ENCODE assay signal across 8 cellular contexts in the genomic region with DNA sequence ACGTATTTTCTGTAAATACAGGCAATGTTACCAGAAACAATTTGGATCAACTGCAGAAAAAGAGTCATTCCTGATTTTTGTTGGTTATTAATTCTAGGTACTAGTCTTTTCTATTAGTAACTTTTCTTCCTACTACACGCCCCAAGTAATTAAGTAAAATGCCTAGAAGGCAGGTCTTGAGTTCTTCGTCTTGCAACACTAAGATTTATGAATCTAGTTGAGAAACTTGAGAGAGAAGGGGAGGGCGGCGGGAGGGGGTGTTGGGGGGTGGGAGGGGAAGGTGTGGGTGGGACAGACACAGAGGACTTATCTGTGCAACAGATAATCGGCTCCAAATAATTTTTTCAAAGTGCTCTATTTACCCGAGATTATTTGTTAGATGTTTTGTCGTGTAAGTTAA. TPM values are rescaled to one million over a fixed set of nuclear protein-coding genes. Genes with fewer than 3 reads are reported as not detected.
DNase-seq lines count a peak whose midpoint lies in the region; ATAC-seq and TF ChIP-seq lines count a peak whose summit lies in the region.

No MANE protein-coding gene starts in this region.

- no peak for TF ChIP-seq RAD21 in SK-N-SH (IDR thresholded peaks at IDR 0.05; ENCODE audit: low read length)

- H3K36me3 ChIP-seq in SK-N-SH (replicated peaks in 1 of 2; ENCODE audit: control insufficient read depth in 1 of 2, insufficient read depth in 2 of 2, low read length in 1 of 2) (peaks cover 30 to 32% of the 10 kb centered on the region in 2 experiments), hepatocyte (replicated peaks; ENCODE audit: insufficient read depth, low read depth) (no peaks in the 10 kb centered on the region), stomach smooth muscle (ENCODE audit: control insufficient read depth in 2 of 2, insufficient read depth in 2 of 2, low read length in 2 of 2) (peaks cover 0 to 5% of the 10 kb centered on the region in 2 donors)

- H3K9me3 ChIP-seq in SK-N-SH, result no peaks in the 10 kb centered on the region
- no peaks in the 10 kb centered on the region for H3K9me3 ChIP-seq in hepatocyte (ENCODE audit: low read depth)
- no peaks in the 10 kb centered on the region for H3K9me3 ChIP-seq in stomach smooth muscle (ENCODE audit: control insufficient read depth in 2 of 2, low read length in 2 of 2)

- peak overlapping the region; percentile 72; the same call in 1 of the 2 replicates for H2AFZ ChIP-seq in SK-N-SH (ENCODE audit: low read depth)
- no peak overlapping the region for H2AFZ ChIP-seq in hepatocyte

- H3K9me2 ChIP-seq in SK-N-SH (no peaks in the 10 kb centered on the region), hepatocyte (replicated peaks; ENCODE audit: insufficient read depth) (no peaks in the 10 kb centered on the region)

- H3K9ac ChIP-seq in SK-N-SH (peak overlapping the region; percentile 88; the same call in 1 of the 2 replicates), stomach smooth muscle (ENCODE audit: low read length in 2 of 2) (no peak overlapping the region)

- peak overlapping the region; percentile 74 to 81 for H3K4me3 ChIP-seq in SK-N-SH (ENCODE audit: low read depth in 2 of 2, low read length in 1 of 2)
- peak overlapping the region; percentile 66 for H3K4me3 ChIP-seq in hepatocyte
- peak overlapping the region; percentile 76 to 81 for H3K4me3 ChIP-seq in stomach smooth muscle (ENCODE audit: low read length in 2 of 2)

- peaks cover 45% of the 10 kb centered on the region for H3K79me2 ChIP-seq in SK-N-SH (ENCODE audit: insufficient read depth)
- peaks cover 41% of the 10 kb centered on the region for H3K79me2 ChIP-seq in hepatocyte

- H3K4me1 ChIP-seq in SK-N-SH (ENCODE audit: control insufficient read depth in 1 of 2, insufficient read depth in 2 of 2, low read depth in 1 of 2, low read length in 1 of 2) (peaks cover 0 to 5% of the 10 kb centered on the region in 2 experiments; a peak in 2 of 4 replicates), hepatocyte (ENCODE audit: insufficient read depth) (no peaks in the 10 kb centered on the region), stomach smooth muscle (ENCODE audit: control insufficient read depth, insufficient read depth, low read length) (no peaks in the 10 kb centered on the region)

- peaks cover 10% of the 10 kb centered on the region for H3F3A ChIP-seq in SK-N-SH (replicated peaks; ENCODE audit: insufficient read depth)

- WGBS in SK-N-SH (ENCODE audit: low lambda C conversion rate), result 24% methylated on average over 8 of the region's 8 CpGs
- WGBS in hepatocyte (ENCODE audit: low lambda C conversion rate, missing lambda C conversion rate), result 20% methylated on average over 8 of the region's 8 CpGs

- no peak for TF ChIP-seq EP300 in SK-N-SH (IDR thresholded peaks at IDR 0.05; ENCODE audit: borderline replicate concordance in 1 of 2, low read depth in 1 of 2, low read length in 1 of 2)

- no peak for ATAC-seq in SK-N-SH treated with all-trans-retinoic acid at 6 μM for 48 hours
- ATAC-seq in sciatic nerve, result no peak
- no peak for ATAC-seq in GM18519 (IDR thresholded peaks at IDR 0.05; ENCODE audit: low FRiP score, unreplicated experiment)

- CTCF ChIA-PET in SK-N-SH (lab: Yijun Ruan, JAX), result interaction anchor here (1.4 kb wide), 1 partner anchor 375 kb away, joined by 3 read pairs; no protein-coding TSS in a partner anchor

- H3K4me2 ChIP-seq in SK-N-SH (peak overlapping the region; percentile 92), hepatocyte (peak overlapping the region; percentile 74)

- DNase-seq in SK-N-SH (no peak), hepatocyte (ENCODE audit: low spot score) (no peak), NCI-H69 (lab: John Stamatoyannopoulos, UW) (no peak), sciatic nerve (ENCODE audit: low spot score) (no peak)

- intact Hi-C loops in sciatic nerve (cut with DNase I), result no loop called here

- H4K20me1 ChIP-seq in SK-N-SH (ENCODE audit: insufficient read depth), result peaks cover 9% of the 10 kb centered on the region; the same call in 1 of the 2 replicates
- H4K20me1 ChIP-seq in hepatocyte (ENCODE audit: insufficient read depth, poor library complexity, severe bottlenecking), result peaks cover 15% of the 10 kb centered on the region

- POLR2A ChIA-PET in SK-N-SH (lab: Yijun Ruan, JAX), result no interaction called here

- peak overlapping the region in 1 of 2 experiments; percentile 79; a peak in 3 of 4 replicates for H3K27ac ChIP-seq in SK-N-SH (ENCODE audit: low read depth in 2 of 2, low read length in 1 of 2)
- H3K27ac ChIP-seq in VCaP, result peak overlapping the region; percentile 90
- H3K27ac ChIP-seq in hepatocyte, result peak overlapping the region; percentile 99
- H3K27ac ChIP-seq in stomach smooth muscle (ENCODE audit: low read length), result no peak overlapping the region

- no peak for TF ChIP-seq CTCF in SK-N-SH (IDR thresholded peaks at IDR 0.05)
- no peak for TF ChIP-seq CTCF in VCaP (conservative IDR thresholded peaks at IDR 0.05)
- TF ChIP-seq CTCF in hepatocyte (IDR thresholded peaks at IDR 0.05; ENCODE audit: poor library complexity), result no peak

- H3K27me3 ChIP-seq in SK-N-SH (ENCODE audit: insufficient read depth) (no peaks in the 10 kb centered on the region), hepatocyte (no peaks in the 10 kb centered on the region), stomach smooth muscle (ENCODE audit: control insufficient read depth in 1 of 2, insufficient read depth in 2 of 2, low read length in 2 of 2) (peaks cover 0 to 2% of the 10 kb centered on the region in 2 donors)

TF ChIP-seq in SK-N-SH, 30 proteins besides CTCF, POLR2A, EP300 and RAD21:
- no peak for TF ChIP-seq MEF2A (IDR thresholded peaks at IDR 0.05; ENCODE audit: borderline replicate concordance, low read depth)
- TF ChIP-seq, protein P1, sequence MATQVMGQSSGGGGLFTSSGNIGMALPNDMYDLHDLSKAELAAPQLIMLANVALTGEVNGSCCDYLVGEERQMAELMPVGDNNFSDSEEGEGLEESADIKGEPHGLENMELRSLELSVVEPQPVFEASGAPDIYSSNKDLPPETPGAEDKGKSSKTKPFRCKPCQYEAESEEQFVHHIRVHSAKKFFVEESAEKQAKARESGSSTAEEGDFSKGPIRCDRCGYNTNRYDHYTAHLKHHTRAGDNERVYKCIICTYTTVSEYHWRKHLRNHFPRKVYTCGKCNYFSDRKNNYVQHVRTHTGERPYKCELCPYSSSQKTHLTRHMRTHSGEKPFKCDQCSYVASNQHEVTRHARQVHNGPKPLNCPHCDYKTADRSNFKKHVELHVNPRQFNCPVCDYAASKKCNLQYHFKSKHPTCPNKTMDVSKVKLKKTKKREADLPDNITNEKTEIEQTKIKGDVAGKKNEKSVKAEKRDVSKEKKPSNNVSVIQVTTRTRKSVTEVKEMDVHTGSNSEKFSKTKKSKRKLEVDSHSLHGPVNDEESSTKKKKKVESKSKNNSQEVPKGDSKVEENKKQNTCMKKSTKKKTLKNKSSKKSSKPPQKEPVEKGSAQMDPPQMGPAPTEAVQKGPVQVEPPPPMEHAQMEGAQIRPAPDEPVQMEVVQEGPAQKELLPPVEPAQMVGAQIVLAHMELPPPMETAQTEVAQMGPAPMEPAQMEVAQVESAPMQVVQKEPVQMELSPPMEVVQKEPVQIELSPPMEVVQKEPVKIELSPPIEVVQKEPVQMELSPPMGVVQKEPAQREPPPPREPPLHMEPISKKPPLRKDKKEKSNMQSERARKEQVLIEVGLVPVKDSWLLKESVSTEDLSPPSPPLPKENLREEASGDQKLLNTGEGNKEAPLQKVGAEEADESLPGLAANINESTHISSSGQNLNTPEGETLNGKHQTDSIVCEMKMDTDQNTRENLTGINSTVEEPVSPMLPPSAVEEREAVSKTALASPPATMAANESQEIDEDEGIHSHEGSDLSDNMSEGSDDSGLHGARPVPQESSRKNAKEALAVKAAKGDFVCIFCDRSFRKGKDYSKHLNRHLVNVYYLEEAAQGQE (IDR thresholded peaks at IDR 0.05; ENCODE audit: low read depth, low read length), result no peak
- TF ChIP-seq YY1 (IDR thresholded peaks at IDR 0.05; ENCODE audit: low read depth), result no peak
- TF ChIP-seq SIN3A (IDR thresholded peaks at IDR 0.05; ENCODE audit: borderline replicate concordance, low read depth, low read length), result no peak

TF ChIP-seq in SK-N-SH treated with all-trans-retinoic acid at 6 μM for 48 hours, 23 proteins besides CTCF, POLR2A, EP300 and RAD21 (continues in another document):
- TF ChIP-seq RARB (CRISPR knock-in tag; IDR thresholded peaks at IDR 0.05), result no peak
- no peak for TF ChIP-seq ZFP30 (CRISPR knock-in tag; IDR thresholded peaks at IDR 0.05)
- TF ChIP-seq BACH2 (CRISPR knock-in tag; IDR thresholded peaks at IDR 0.05; ENCODE audit: borderline replicate concordance), result no peak
- no peak for TF ChIP-seq TOX (CRISPR knock-in tag; IDR thresholded peaks at IDR 0.05; ENCODE audit: borderline replicate concordance)
- no peak for TF ChIP-seq GLIS3 (CRISPR knock-in tag; IDR thresholded peaks at IDR 0.05)
- TF ChIP-seq ESRRG (CRISPR knock-in tag; IDR thresholded peaks at IDR 0.05), result no peak
- no peak for TF ChIP-seq ZC3H10 (CRISPR knock-in tag; IDR thresholded peaks at IDR 0.05)
- TF ChIP-seq, protein P2, sequence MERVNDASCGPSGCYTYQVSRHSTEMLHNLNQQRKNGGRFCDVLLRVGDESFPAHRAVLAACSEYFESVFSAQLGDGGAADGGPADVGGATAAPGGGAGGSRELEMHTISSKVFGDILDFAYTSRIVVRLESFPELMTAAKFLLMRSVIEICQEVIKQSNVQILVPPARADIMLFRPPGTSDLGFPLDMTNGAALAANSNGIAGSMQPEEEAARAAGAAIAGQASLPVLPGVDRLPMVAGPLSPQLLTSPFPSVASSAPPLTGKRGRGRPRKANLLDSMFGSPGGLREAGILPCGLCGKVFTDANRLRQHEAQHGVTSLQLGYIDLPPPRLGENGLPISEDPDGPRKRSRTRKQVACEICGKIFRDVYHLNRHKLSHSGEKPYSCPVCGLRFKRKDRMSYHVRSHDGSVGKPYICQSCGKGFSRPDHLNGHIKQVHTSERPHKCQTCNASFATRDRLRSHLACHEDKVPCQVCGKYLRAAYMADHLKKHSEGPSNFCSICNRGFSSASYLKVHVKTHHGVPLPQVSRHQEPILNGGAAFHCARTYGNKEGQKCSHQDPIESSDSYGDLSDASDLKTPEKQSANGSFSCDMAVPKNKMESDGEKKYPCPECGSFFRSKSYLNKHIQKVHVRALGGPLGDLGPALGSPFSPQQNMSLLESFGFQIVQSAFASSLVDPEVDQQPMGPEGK (CRISPR knock-in tag; IDR thresholded peaks at IDR 0.05; ENCODE audit: borderline replicate concordance), result no peak

RNA-seq across cellular contexts. Expression of a gene that starts 3.0 kb away (rescaled TPM):
- polyA plus RNA-seq in SK-N-SH (2012; rRNA removed) (5.5 and 6.8 TPM in 2 replicates), hepatocyte (30.0 and 32.2 TPM in 2 replicates)
- polyA plus RNA-seq in SK-N-SH (2012; cell fraction: cytosol; rRNA removed), result 10.5 and 13.0 TPM in 2 replicates
- polyA plus RNA-seq in SK-N-SH (2012; cell fraction: nucleus; rRNA removed), result 3.8 and 4.8 TPM in 2 replicates
- total RNA-seq in hepatocyte (53.8 and 57.4 TPM in 2 replicates), sciatic nerve (23.2 TPM)
